ENCODE assay signal across 18 cellular contexts in the genomic region with DNA sequence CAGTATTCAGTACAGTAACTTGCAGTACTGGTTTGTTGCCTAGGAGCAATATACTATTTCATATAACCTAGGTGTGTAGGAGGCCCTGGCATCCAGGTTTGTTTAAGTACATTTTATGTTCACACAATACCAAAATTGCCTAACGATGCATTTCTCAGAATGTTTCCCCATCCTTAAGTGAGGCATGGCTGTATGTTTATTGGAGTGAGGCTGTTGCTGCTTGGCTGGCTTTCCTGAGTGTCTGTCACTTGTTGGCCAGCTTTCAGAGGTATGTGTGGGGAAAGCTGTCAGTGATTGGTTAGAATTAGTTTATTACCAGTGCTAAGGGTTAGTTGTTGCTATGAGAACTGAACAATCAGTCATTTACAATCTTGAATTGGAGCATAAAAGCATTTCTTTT.
"Had no signal": no experiment of that assay in that cellular context is flagged by ENCODE, and none has a peak within 500 bp of the region (broad histone marks: within the 10 kb centered on the region; RNA-seq: fewer than 3 reads in every experiment).

No MANE protein-coding gene starts in this region.

- H3K4me1 ChIP-seq: ascending aorta, colonic mucosa, right lobe of liver, spleen, upper lobe of right lung had no signal

- H3K4me3 ChIP-seq: ascending aorta, colonic mucosa, hepatocyte, lung, right lobe of liver, spleen, upper lobe of right lung had no signal

- ATAC-seq: activated CD8-positive, alpha-beta T cell treated with anti-CD3 and anti-CD28 coated beads, Interleukin-2, amount 10 ng/mL, durations not matched to agents 7 days and 5 days; activated naive CD8-positive, alpha-beta T cell treated with anti-CD3 and anti-CD28 coated beads, Interleukin-2, amount 50 U/mL, for 24 hours; natural killer cell treated with Interleukin-12 subunit alpha and Interleukin-12 subunit beta and Interleukin-15 and Interleukin-18, amount 100 ng/mL, for 72 hours; right lobe of liver; T-helper 17 cell; upper lobe of right lung; WTC11 had no signal

- DNase-seq: activated CD4-positive, alpha-beta T cell treated with anti-CD3 and anti-CD28 coated beads for 48 hours; activated CD8-positive, alpha-beta T cell treated with anti-CD3 and anti-CD28 coated beads, Interleukin-2, amount 10 ng/mL, durations not matched to agents 7 days and 5 days; activated naive CD4-positive, alpha-beta T cell treated with Interleukin-2 at 50 U/mL for 16 hours; activated naive CD8-positive, alpha-beta T cell treated with anti-CD3 and anti-CD28 coated beads, Interleukin-2, amount 50 U/mL, for 24 hours; colonic mucosa; effector CD8-positive, alpha-beta T cell; nucleus accumbens; right lobe of liver; spleen; stimulated activated CD4-positive, alpha-beta T cell treated with anti-CD3 and anti-CD28 coated beads, Interleukin-1b, Interleukin-23, amount 100 ng/mL, for 48 hours; stimulated activated naive CD4-positive, alpha-beta T cell; T-helper 17 cell; upper lobe of right lung had no signal

- H3K79me2 ChIP-seq: hepatocyte had no signal

- H2AFZ ChIP-seq: hepatocyte had no signal

- H3K36me3 ChIP-seq: ascending aorta, colonic mucosa, right lobe of liver, spleen, upper lobe of right lung had no signal

- H3K27me3 ChIP-seq: ascending aorta, colonic mucosa, hepatocyte, right lobe of liver, spleen, upper lobe of right lung had no signal

- H3K27ac ChIP-seq: ascending aorta, colonic mucosa, hepatocyte, right lobe of liver, spleen, upper lobe of right lung had no signal

- H3K9me3 ChIP-seq: ascending aorta, colonic mucosa, right lobe of liver, upper lobe of right lung had no signal

- H3K4me2 ChIP-seq: hepatocyte had no signal
